In genomic region chr20:3686867-3687321, GRCh38 we compare ENCODE assay signal across 8 cellular contexts. TPM values are rescaled to one million over a fixed set of nuclear protein-coding genes. Genes with fewer than 3 reads are reported as not detected.
DNase-seq lines count a peak whose midpoint lies in the region; ATAC-seq and TF ChIP-seq lines count a peak whose summit lies in the region.
"Had no signal": no experiment of that assay in that cellular context is flagged by ENCODE, and none has a peak within 500 bp of the region (broad histone marks: within the 10 kb centered on the region; RNA-seq: fewer than 3 reads in every experiment).

No MANE protein-coding gene starts in this region.

- intact Hi-C loops in left lung (cut with DNase I): no loop called here
- intact Hi-C loops in tibial artery (cut with DNase I; ENCODE audit: low total_unique reads): no loop called here

- no peaks in the 10 kb centered on the region for H3K9me3 ChIP-seq in left lung
- H3K9me3 ChIP-seq in tibial artery: no peaks in the 10 kb centered on the region

- peak; percentile 75 for ATAC-seq in left lung

- H3K27me3 ChIP-seq in left lung (peaks cover 8 to 27% of the 10 kb centered on the region in 2 donors), tibial artery (no peaks in the 10 kb centered on the region)

- peaks cover 0 to 4% of the 10 kb centered on the region in 2 donors for H3K36me3 ChIP-seq in left lung
- H3K36me3 ChIP-seq in tibial artery: no peaks in the 10 kb centered on the region

- TF ChIP-seq CTCF in choroid plexus epithelial cell (conservative IDR thresholded peaks at IDR 0.05; ENCODE audit: low read depth, low read length): peak; percentile 37
- no peak for TF ChIP-seq CTCF in left lung (IDR thresholded peaks at IDR 0.05)
- TF ChIP-seq CTCF in tibial artery (IDR thresholded peaks at IDR 0.05): no peak

- H3K4me1 ChIP-seq in left lung: peaks cover 0 to 9% of the 10 kb centered on the region in 2 donors
- H3K4me1 ChIP-seq in tibial artery: peaks cover 3 to 27% (median 19%) of the 10 kb centered on the region in 4 donors

- peak; percentile 67 for DNase-seq in LoVo (ENCODE audit: low spot score)
- DNase-seq in choroid plexus epithelial cell (ENCODE audit: low read depth): peak; percentile 91
- peak in 1 of 2 donors; percentile 71 for DNase-seq in left lung
- DNase-seq in tibial artery: peak; percentile 92 to 93
- no peak for DNase-seq in activated CD8-positive, alpha-beta memory T cell treated with anti-CD3 and anti-CD28 coated beads for 24 hours
- DNase-seq in NCI-H2196 (lab: John Stamatoyannopoulos, UW; ENCODE audit: unreplicated experiment): no peak
- no peak for DNase-seq in NCI-H1930 (lab: John Stamatoyannopoulos, UW)
- DNase-seq: NK-92 treated with Interleukin-12 subunit alpha and Interleukin-12 subunit beta, amount 100 ng/mL, for 24 hours had no signal

- peak overlapping the region in 1 of 2 donors; percentile 30 for H3K27ac ChIP-seq in left lung
- peak overlapping the region; percentile 58 to 65 for H3K27ac ChIP-seq in tibial artery

- H3K4me3 ChIP-seq in choroid plexus epithelial cell (ENCODE audit: low read depth, low read length): no peak overlapping the region
- no peak overlapping the region for H3K4me3 ChIP-seq in left lung
- H3K4me3 ChIP-seq in tibial artery: no peak overlapping the region

RNA-seq across cellular contexts. Expression of gene ADAM33, which starts 5.1 kb away (rescaled TPM):
- total RNA-seq in left lung: 10 to 100 TPM; 15.4 to 16.5 TPM

RNA-seq across cellular contexts. Expression of gene GFRA4, which starts 23.7 kb away (rescaled TPM):
- total RNA-seq in left lung: not detected

RNA-seq across cellular contexts. Expression of gene SIGLEC1, which starts 25.5 kb away (rescaled TPM):
- total RNA-seq in left lung: 10 to 100 TPM; 22.8 to 45.8 TPM

RNA-seq across cellular contexts. Expression of gene HSPA12B, which starts 45.6 kb away (rescaled TPM):
- 10 to 100 TPM; 14.6 to 22.1 TPM for total RNA-seq in left lung

Comparison
In these comparisons a context has a peak if more than half of its experiments do, and no peak if none do; other contexts are left out.
1. DNase-seq: peak in LoVo (single experiment), choroid plexus epithelial cell (single experiment) and tibial artery (2 of 2); none in activated CD8-positive, alpha-beta memory T cell treated with anti-CD3 and anti-CD28 coated beads for 24 hours (single experiment), NCI-H2196 (single experiment) and NCI-H1930 (0 of 2).